16 cellular contexts compared by ENCODE assay signal in genomic region chrX:121322159-121322558, GRCh38.
DNase-seq lines count a peak whose midpoint lies in the region; FAIRE-seq and TF ChIP-seq lines count a peak whose summit lies in the region.
"Had no signal": no experiment of that assay in that cellular context is flagged by ENCODE, and none has a peak within 500 bp of the region (broad histone marks: within the 10 kb centered on the region; RNA-seq: fewer than 3 reads in every experiment).

No MANE protein-coding gene starts in this region.

- H3K4me1 ChIP-seq in astrocyte (ENCODE audit: insufficient read depth, low read length) (no peaks in the 10 kb centered on the region), ovary (ENCODE audit: insufficient read depth) (no peaks in the 10 kb centered on the region)
- H3K4me1 ChIP-seq: HAP-1, lower lobe of right lung had no signal

- H3K27me3 Mint-ChIP-seq in astrocyte (ENCODE audit: low read depth, unreplicated experiment) (no peaks in the 10 kb centered on the region), mesothelial cell of epicardium (ENCODE audit: low read depth) (no peaks in the 10 kb centered on the region)
- H3K27me3 Mint-ChIP-seq: activated naive CD8-positive, alpha-beta T cell; CD4-positive, alpha-beta T cell had no signal

- H2AFZ ChIP-seq in astrocyte (ENCODE audit: low read depth, low read length), result no peak overlapping the region

- no peaks in the 10 kb centered on the region for H3K4me1 Mint-ChIP-seq in astrocyte (ENCODE audit: low read depth, unreplicated experiment)
- H3K4me1 Mint-ChIP-seq in mesothelial cell of epicardium, result peaks cover 9% of the 10 kb centered on the region
- H3K4me1 Mint-ChIP-seq: nephron had no signal

- H3K36me3 Mint-ChIP-seq in astrocyte (ENCODE audit: low read depth, unreplicated experiment) (no peaks in the 10 kb centered on the region), mesothelial cell of epicardium (no peaks in the 10 kb centered on the region)
- H3K36me3 Mint-ChIP-seq: activated naive CD8-positive, alpha-beta T cell had no signal

- H3K4me2 ChIP-seq in astrocyte (ENCODE audit: low read length), result no peak overlapping the region

- H3K27ac Mint-ChIP-seq in astrocyte (ENCODE audit: unreplicated experiment), result no peak overlapping the region
- H3K27ac Mint-ChIP-seq in mesothelial cell of epicardium, result no peak overlapping the region
- H3K27ac Mint-ChIP-seq: activated naive CD8-positive, alpha-beta T cell; CD4-positive, alpha-beta T cell; nephron had no signal

- H3K4me3 Mint-ChIP-seq in astrocyte (ENCODE audit: unreplicated experiment), result no peak overlapping the region
- no peak overlapping the region for H3K4me3 Mint-ChIP-seq in mesothelial cell of epicardium
- H3K4me3 Mint-ChIP-seq: activated naive CD8-positive, alpha-beta T cell; CD4-positive, alpha-beta T cell; nephron had no signal

- H3K9me3 Mint-ChIP-seq in astrocyte (ENCODE audit: unreplicated experiment) (no peaks in the 10 kb centered on the region), mesothelial cell of epicardium (peaks cover 14% of the 10 kb centered on the region)
- H3K9me3 Mint-ChIP-seq: CD4-positive, alpha-beta T cell; nephron had no signal

- peak; percentile 6 for DNase-seq in EL
- no peak for DNase-seq in astrocyte (ENCODE audit: low read depth)
- DNase-seq in mesothelial cell of epicardium (ENCODE audit: low spot score in 2 of 2, unreplicated experiment in 2 of 2), result no peak
- no peak for DNase-seq in NCI-H1105 (lab: John Stamatoyannopoulos, UW)
- DNase-seq in ovary, result no peak
- no peak for DNase-seq in NCI-H345 (lab: John Stamatoyannopoulos, UW)
- DNase-seq: activated CD4-positive, alpha-beta T cell treated with anti-CD3 and anti-CD28 coated beads for 1 hour; activated T-cell treated with anti-CD3 and anti-CD28 coated beads for 4 hours; CD4-positive, alpha-beta T cell; lower lobe of right lung; stimulated activated naive CD4-positive, alpha-beta T cell treated with Interleukin-2 at 50 U/mL for 16 hours had no signal

- peak; percentile 8; the same call in 1 of the 2 replicates for TF ChIP-seq RAD21 in Ishikawa (IDR thresholded peaks at IDR 0.05; ENCODE audit: low read depth)

- no peak overlapping the region for H3K27ac ChIP-seq in astrocyte (ENCODE audit: low read depth, low read length)
- no peak overlapping the region for H3K27ac ChIP-seq in ovary
- H3K27ac ChIP-seq: coronary artery, lower lobe of right lung had no signal

- H3K9me3 ChIP-seq in astrocyte (ENCODE audit: insufficient read depth, low read depth, low read length) (no peaks in the 10 kb centered on the region), ovary (no peaks in the 10 kb centered on the region)
- H3K9me3 ChIP-seq: HAP-1, lower lobe of right lung had no signal

- no peaks in the 10 kb centered on the region for H3K36me3 ChIP-seq in astrocyte (ENCODE audit: insufficient read depth, low read length)
- no peaks in the 10 kb centered on the region for H3K36me3 ChIP-seq in ovary
- H3K36me3 ChIP-seq: HAP-1, lower lobe of right lung had no signal

- no peaks in the 10 kb centered on the region for H4K20me1 ChIP-seq in astrocyte (ENCODE audit: insufficient read depth, low read length)

- TF ChIP-seq EP300 in Ishikawa (IDR thresholded peaks at IDR 0.05; ENCODE audit: borderline replicate concordance) (no peak), ovary (IDR thresholded peaks at IDR 0.05) (no peak)

- intact Hi-C loops in ovary (cut with DNase I), result no loop called here

- H3K27me3 ChIP-seq in astrocyte (ENCODE audit: insufficient read depth, low read length), result no peaks in the 10 kb centered on the region
- H3K27me3 ChIP-seq in ovary, result no peaks in the 10 kb centered on the region

- no peaks in the 10 kb centered on the region for H3K79me2 ChIP-seq in astrocyte (ENCODE audit: insufficient read depth, low read length)

- WGBS in ovary, 3 donors, result 56 to 66% (median 60%) methylated on average over 1 of the region's 1 CpG

- TF ChIP-seq CTCF in astrocyte (IDR thresholded peaks at IDR 0.05; ENCODE audit: insufficient read depth, low read depth, low read length) (no peak), mesothelial cell of epicardium (IDR thresholded peaks at IDR 0.05; ENCODE audit: unreplicated experiment) (peak; percentile 30), ovary (IDR thresholded peaks at IDR 0.05) (no peak)

- H3K4me3 ChIP-seq in astrocyte (ENCODE audit: insufficient read depth, low read depth, low read length) (no peak overlapping the region), ovary (no peak overlapping the region)
- H3K4me3 ChIP-seq: coronary artery, HAP-1, lower lobe of right lung had no signal

- no peak for TF ChIP-seq POLR2A in ovary (IDR thresholded peaks at IDR 0.05)

- H3K9ac ChIP-seq in astrocyte (ENCODE audit: low read length), result no peak overlapping the region

- FAIRE-seq in astrocyte (lab: Jason Lieb, UNC), result peak; percentile 45

TF ChIP-seq in Ishikawa, 13 proteins besides CTCF, POLR2A, EP300 and RAD21:
- TF ChIP-seq NFIC (IDR thresholded peaks at IDR 0.05) (no peak), ZBTB7A (IDR thresholded peaks at IDR 0.05; ENCODE audit: low read depth) (no peak), USF1 (IDR thresholded peaks at IDR 0.05) (no peak), TEAD4 (IDR thresholded peaks at IDR 0.05) (no peak), TCF12 (IDR thresholded peaks at IDR 0.05; ENCODE audit: low read depth) (no peak), CREB1 (IDR thresholded peaks at IDR 0.05; ENCODE audit: low read depth) (no peak), CEBPB (IDR thresholded peaks at IDR 0.05) (no peak), TAF1 (IDR thresholded peaks at IDR 0.05; ENCODE audit: low read depth) (no peak), EGR1 (IDR thresholded peaks at IDR 0.05) (no peak), FOXM1 (IDR thresholded peaks at IDR 0.05; ENCODE audit: borderline replicate concordance, low read depth) (no peak), YY1 (IDR thresholded peaks at IDR 0.05; ENCODE audit: low read depth) (no peak)
- TF ChIP-seq, protein P1, sequence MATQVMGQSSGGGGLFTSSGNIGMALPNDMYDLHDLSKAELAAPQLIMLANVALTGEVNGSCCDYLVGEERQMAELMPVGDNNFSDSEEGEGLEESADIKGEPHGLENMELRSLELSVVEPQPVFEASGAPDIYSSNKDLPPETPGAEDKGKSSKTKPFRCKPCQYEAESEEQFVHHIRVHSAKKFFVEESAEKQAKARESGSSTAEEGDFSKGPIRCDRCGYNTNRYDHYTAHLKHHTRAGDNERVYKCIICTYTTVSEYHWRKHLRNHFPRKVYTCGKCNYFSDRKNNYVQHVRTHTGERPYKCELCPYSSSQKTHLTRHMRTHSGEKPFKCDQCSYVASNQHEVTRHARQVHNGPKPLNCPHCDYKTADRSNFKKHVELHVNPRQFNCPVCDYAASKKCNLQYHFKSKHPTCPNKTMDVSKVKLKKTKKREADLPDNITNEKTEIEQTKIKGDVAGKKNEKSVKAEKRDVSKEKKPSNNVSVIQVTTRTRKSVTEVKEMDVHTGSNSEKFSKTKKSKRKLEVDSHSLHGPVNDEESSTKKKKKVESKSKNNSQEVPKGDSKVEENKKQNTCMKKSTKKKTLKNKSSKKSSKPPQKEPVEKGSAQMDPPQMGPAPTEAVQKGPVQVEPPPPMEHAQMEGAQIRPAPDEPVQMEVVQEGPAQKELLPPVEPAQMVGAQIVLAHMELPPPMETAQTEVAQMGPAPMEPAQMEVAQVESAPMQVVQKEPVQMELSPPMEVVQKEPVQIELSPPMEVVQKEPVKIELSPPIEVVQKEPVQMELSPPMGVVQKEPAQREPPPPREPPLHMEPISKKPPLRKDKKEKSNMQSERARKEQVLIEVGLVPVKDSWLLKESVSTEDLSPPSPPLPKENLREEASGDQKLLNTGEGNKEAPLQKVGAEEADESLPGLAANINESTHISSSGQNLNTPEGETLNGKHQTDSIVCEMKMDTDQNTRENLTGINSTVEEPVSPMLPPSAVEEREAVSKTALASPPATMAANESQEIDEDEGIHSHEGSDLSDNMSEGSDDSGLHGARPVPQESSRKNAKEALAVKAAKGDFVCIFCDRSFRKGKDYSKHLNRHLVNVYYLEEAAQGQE (IDR thresholded peaks at IDR 0.05; ENCODE audit: low read depth), result no peak
- TF ChIP-seq, protein P2, sequence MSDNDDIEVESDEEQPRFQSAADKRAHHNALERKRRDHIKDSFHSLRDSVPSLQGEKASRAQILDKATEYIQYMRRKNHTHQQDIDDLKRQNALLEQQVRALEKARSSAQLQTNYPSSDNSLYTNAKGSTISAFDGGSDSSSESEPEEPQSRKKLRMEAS (IDR thresholded peaks at IDR 0.05), result no peak
